ENCODE assay signal across 14 cellular contexts in the genomic region with DNA sequence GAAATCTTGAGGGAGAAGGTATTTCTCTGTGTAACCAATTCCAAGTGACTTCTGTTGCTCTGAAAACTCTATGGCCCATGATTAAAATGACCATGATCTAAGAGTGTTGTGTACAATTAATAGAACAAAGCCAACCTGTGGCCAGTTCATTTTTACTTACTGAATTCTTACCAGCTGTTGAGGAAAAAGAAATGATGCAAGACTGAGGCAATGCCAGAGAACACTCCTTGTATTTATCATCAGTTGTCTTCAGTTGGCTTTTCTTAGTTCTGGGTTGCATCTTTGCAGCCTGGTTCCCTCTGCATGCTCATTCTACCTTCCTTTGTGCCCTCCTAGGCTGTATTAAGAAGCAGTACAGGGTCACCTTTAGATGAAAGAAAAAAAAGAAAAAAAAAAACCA.
A peak's percentile ranks its signal among the peaks of the same experiment; 100 is the strongest.
DNase-seq lines count a peak whose midpoint lies in the region; ATAC-seq and TF ChIP-seq lines count a peak whose summit lies in the region.
"Had no signal": no experiment of that assay in that cellular context is flagged by ENCODE, and none has a peak within 500 bp of the region (broad histone marks: within the 10 kb centered on the region; RNA-seq: fewer than 3 reads in every experiment).

No MANE protein-coding gene starts in this region.

- H3K4me1 ChIP-seq in heart left ventricle (peaks cover 0 to 32% (median 8%) of the 10 kb centered on the region in 12 donors), right cardiac atrium (ENCODE audit: control insufficient read depth, insufficient read depth, low read length) (peaks cover 6% of the 10 kb centered on the region)
- H3K4me1 ChIP-seq: colonic mucosa had no signal

- H3K9me3 Mint-ChIP-seq in stimulated activated naive B cell treated with anti-CD40 and anti-IgM and Interleukin-4, amounts not matched to agents 10 μg/mL and 1 μg/mL and 100 μg/mL, for 72 hours = peaks cover 9 to 12% of the 10 kb centered on the region in 2 donors

- H3K4me1 Mint-ChIP-seq in stimulated activated naive B cell treated with anti-CD40 and anti-IgM and Interleukin-4, amounts not matched to agents 10 μg/mL and 1 μg/mL and 100 μg/mL, for 72 hours = no peaks in the 10 kb centered on the region
- H3K4me1 Mint-ChIP-seq: B cell had no signal

- DNase-seq in heart left ventricle (no peak), right cardiac atrium (no peak), RPMI7951 (ENCODE audit: low read depth) (peak; percentile 4), fibroblast of mammary gland (ENCODE audit: low read depth) (peak; percentile 79), stromal cell of bone marrow (ENCODE audit: low read depth) (peak; percentile 22), NCI-H2227 treated with DMSO at 0.1 percent for 48 hours (lab: John Stamatoyannopoulos, UW) (no peak)
- DNase-seq in stimulated activated CD4-positive, alpha-beta T cell treated with anti-CD3 and anti-CD28 coated beads, Interleukin-4, amount 100 ng/mL, for 4 hours = no peak
- no peak for DNase-seq in stimulated activated naive B cell treated with anti-CD40 and anti-IgM and Interleukin-4, amounts not matched to agents 10 μg/mL and 1 μg/mL and 100 μg/mL, for 72 hours
- DNase-seq: activated CD4-positive, alpha-beta T cell treated with anti-CD3 and anti-CD28 coated beads, Interleukin-2, amount 50 U/mL, for 1 hour; colonic mucosa; left lung; NCI-H1930; stimulated activated naive CD4-positive, alpha-beta T cell had no signal

- no peaks in the 10 kb centered on the region for H3K27me3 ChIP-seq in heart left ventricle
- no peaks in the 10 kb centered on the region for H3K27me3 ChIP-seq in right cardiac atrium (ENCODE audit: control insufficient read depth, insufficient read depth)
- H3K27me3 ChIP-seq: colonic mucosa, left lung had no signal

- peak in 3 of 4 donors; percentile 28 to 57 (median 53) for ATAC-seq in heart left ventricle
- ATAC-seq in right cardiac atrium = no peak
- ATAC-seq in stimulated activated naive B cell treated with anti-CD40 and anti-IgM and Interleukin-4, amounts not matched to agents 10 μg/mL and 1 μg/mL and 100 μg/mL, for 72 hours (replicated peaks) = no peak
- ATAC-seq: left lung had no signal

- H3K4me3 ChIP-seq in heart left ventricle (no peak overlapping the region), right cardiac atrium (ENCODE audit: low read length) (no peak overlapping the region), fibroblast of mammary gland (ENCODE audit: control insufficient read depth, low read depth, low read length) (no peak overlapping the region)
- H3K4me3 ChIP-seq: colonic mucosa, left lung had no signal

- H3K27ac ChIP-seq in heart left ventricle = peak overlapping the region in 1 of 12 donors; percentile 34
- H3K27ac ChIP-seq in right cardiac atrium (ENCODE audit: low read length) = no peak overlapping the region
- H3K27ac ChIP-seq: colonic mucosa, left lung had no signal

- H3K27me3 Mint-ChIP-seq in stimulated activated naive B cell treated with anti-CD40 and anti-IgM and Interleukin-4, amounts not matched to agents 10 μg/mL and 1 μg/mL and 100 μg/mL, for 72 hours = no peaks in the 10 kb centered on the region
- H3K27me3 Mint-ChIP-seq: B cell had no signal

- no peak overlapping the region for H3K27ac Mint-ChIP-seq in stimulated activated naive B cell treated with anti-CD40 and anti-IgM and Interleukin-4, amounts not matched to agents 10 μg/mL and 1 μg/mL and 100 μg/mL, for 72 hours
- H3K27ac Mint-ChIP-seq: B cell had no signal

- H3K36me3 Mint-ChIP-seq in stimulated activated naive B cell treated with anti-CD40 and anti-IgM and Interleukin-4, amounts not matched to agents 10 μg/mL and 1 μg/mL and 100 μg/mL, for 72 hours = no peaks in the 10 kb centered on the region

- H3K36me3 ChIP-seq in heart left ventricle = peaks cover 0 to 4% (median 0%) of the 10 kb centered on the region in 9 donors
- H3K36me3 ChIP-seq: colonic mucosa, left lung had no signal

- H3K9me3 ChIP-seq in heart left ventricle (peaks cover 0 to 11% (median 0%) of the 10 kb centered on the region in 12 donors), right cardiac atrium (ENCODE audit: control insufficient read depth, low read length) (no peaks in the 10 kb centered on the region)
- H3K9me3 ChIP-seq: colonic mucosa, left lung had no signal

- intact Hi-C loops in heart left ventricle (cut with DNase I) = no loop called here
- intact Hi-C loops in right cardiac atrium (cut with DNase I) = no loop called here

- no peak for TF ChIP-seq POLR2A in heart left ventricle (IDR thresholded peaks at IDR 0.05)

- no peak overlapping the region for H3K4me3 Mint-ChIP-seq in stimulated activated naive B cell treated with anti-CD40 and anti-IgM and Interleukin-4, amounts not matched to agents 10 μg/mL and 1 μg/mL and 100 μg/mL, for 72 hours
- H3K4me3 Mint-ChIP-seq: B cell had no signal

- no peak for TF ChIP-seq CTCF in heart left ventricle (IDR thresholded peaks at IDR 0.05)
- TF ChIP-seq CTCF in fibroblast of mammary gland (conservative IDR thresholded peaks at IDR 0.05; ENCODE audit: control insufficient read depth, insufficient read depth, low read depth, low read length) = no peak

Comparison
In these comparisons a context has a peak if more than half of its experiments do, and no peak if none do; other contexts are left out.
1. ATAC-seq: peak in heart left ventricle (3 of 4); none in right cardiac atrium (0 of 2) and stimulated activated naive B cell treated with anti-CD40 and anti-IgM and Interleukin-4, amounts not matched to agents 10 μg/mL and 1 μg/mL and 100 μg/mL, for 72 hours (0 of 2).
2. DNase-seq: peak in RPMI7951 (single experiment), fibroblast of mammary gland (single experiment) and stromal cell of bone marrow (single experiment); none in heart left ventricle (0 of 5), right cardiac atrium (0 of 3), NCI-H2227 treated with DMSO at 0.1 percent for 48 hours (single experiment), stimulated activated CD4-positive, alpha-beta T cell treated with anti-CD3 and anti-CD28 coated beads, Interleukin-4, amount 100 ng/mL, for 4 hours (0 of 2) and stimulated activated naive B cell treated with anti-CD40 and anti-IgM and Interleukin-4, amounts not matched to agents 10 μg/mL and 1 μg/mL and 100 μg/mL, for 72 hours (single experiment).